20 cellular contexts compared by ENCODE assay signal in the genomic region with DNA sequence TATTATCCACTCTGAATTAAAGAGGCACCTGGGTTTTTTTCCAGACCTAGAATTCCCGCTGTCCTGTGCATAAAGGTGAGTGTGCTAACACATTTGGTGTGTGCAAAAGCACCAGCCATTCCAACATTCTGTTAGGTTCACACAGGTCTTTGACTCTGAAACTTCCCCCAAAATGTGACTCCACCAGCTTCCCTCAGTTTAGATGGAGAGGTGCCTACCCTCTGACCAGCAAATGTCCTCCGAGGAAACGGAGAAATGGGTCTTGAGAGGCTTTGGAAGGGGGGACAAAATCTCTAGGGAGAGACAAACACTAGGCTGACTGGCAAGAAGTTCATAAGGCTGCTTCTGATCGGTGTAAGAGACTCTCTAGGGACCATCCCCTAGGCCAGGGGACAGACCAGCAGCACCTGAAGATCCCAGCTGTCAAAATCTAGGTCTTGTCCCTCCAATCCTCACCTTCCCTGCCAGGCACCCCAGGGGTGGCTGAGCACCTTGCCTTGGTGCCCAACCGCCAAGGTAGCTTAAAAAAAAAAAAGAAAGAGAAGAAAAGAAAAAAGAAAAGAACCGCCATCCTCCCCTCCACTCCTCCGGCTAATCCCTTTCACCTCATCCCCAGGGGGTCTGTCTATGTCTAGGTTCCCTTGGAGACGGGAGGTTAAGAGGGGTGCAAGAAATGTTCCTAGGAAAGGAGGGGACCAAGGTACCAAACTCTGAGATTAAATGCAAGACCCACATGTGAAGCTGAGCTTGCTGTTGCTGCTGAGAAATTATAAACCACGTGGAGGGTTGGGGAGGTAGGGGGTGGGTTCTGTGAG. TPM values are rescaled to one million over a fixed set of nuclear protein-coding genes. Genes with fewer than 3 reads are reported as not detected.
DNase-seq lines count a peak whose midpoint lies in the region; ATAC-seq and TF ChIP-seq lines count a peak whose summit lies in the region.
"Had no signal": no experiment of that assay in that cellular context is flagged by ENCODE, and none has a peak within 500 bp of the region (broad histone marks: within the 10 kb centered on the region; RNA-seq: fewer than 3 reads in every experiment).

No MANE protein-coding gene starts in this region.

- TF ChIP-seq CTCF in osteoblast (IDR thresholded peaks at IDR 0.05; ENCODE audit: extremely low read depth, low read depth, low read length): no peak
- TF ChIP-seq CTCF in Peyer's patch (IDR thresholded peaks at IDR 0.05): no peak

- H3K27ac ChIP-seq in iPS-18a (ENCODE audit: low read length) (no peak overlapping the region), osteoblast (ENCODE audit: low read depth, low read length) (no peak overlapping the region), Peyer's patch (no peak overlapping the region)
- H3K27ac ChIP-seq: neutrophil had no signal

- H3K4me1 ChIP-seq in iPS-18a (ENCODE audit: control insufficient read depth, low read depth, low read length): peaks cover 55% of the 10 kb centered on the region
- H3K4me1 ChIP-seq in osteoblast (ENCODE audit: insufficient read depth, low read length): peaks cover 19% of the 10 kb centered on the region
- peaks cover 0 to 46% (median 16%) of the 10 kb centered on the region in 4 donors for H3K4me1 ChIP-seq in Peyer's patch

- H3K27ac Mint-ChIP-seq in T-helper 1 cell treated with Interleukin-12 subunit alpha and Interleukin-12 subunit beta and Interleukin-4 antibody, amounts not matched to agents 30 μg/mL and 1 μg/mL, for 36 hours: peak overlapping the region; percentile 68
- H3K27ac Mint-ChIP-seq: activated naive CD4-positive, alpha-beta T cell treated with anti-CD3 and anti-CD28 coated beads for 36 hours; T-cell had no signal

- DNase-seq in T-helper 1 cell (no peak), osteoblast (ENCODE audit: insufficient read length, low spot score, missing footprints) (peak; percentile 79), Peyer's patch (no peak), NCI-H1930 (lab: John Stamatoyannopoulos, UW) (no peak)
- no peak for DNase-seq in activated CD8-positive, alpha-beta memory T cell treated with anti-CD3 and anti-CD28 coated beads for 24 hours
- DNase-seq: 8988T; activated CD4-positive, alpha-beta T cell treated with anti-CD3 and anti-CD28 coated beads, Interleukin-2, amount 50 U/mL, for 48 hours; activated naive CD4-positive, alpha-beta T cell treated with anti-CD3 and anti-CD28 coated beads for 36 hours; activated T-cell treated with anti-CD3 and anti-CD28 coated beads for 4 hours; anterior cingulate cortex; BE2C; midbrain; NCI-H1105; NCI-H524 treated with DMSO at 0.1 percent for 48 hours; T-cell had no signal

- H3K9ac ChIP-seq in iPS-18a (ENCODE audit: low read length): no peak overlapping the region

- H3K27me3 ChIP-seq in iPS-18a (ENCODE audit: control insufficient read depth, insufficient read depth, low read length) (peaks cover 86% of the 10 kb centered on the region), osteoblast (ENCODE audit: insufficient read depth, low read length) (peaks cover 83% of the 10 kb centered on the region), Peyer's patch (peaks cover 0 to 62% of the 10 kb centered on the region in 2 donors)

- H3K4me3 ChIP-seq in iPS-18a (ENCODE audit: low read length): peak overlapping the region; percentile 74
- H3K4me3 ChIP-seq in osteoblast (ENCODE audit: insufficient read depth, low read length): no peak overlapping the region
- no peak overlapping the region for H3K4me3 ChIP-seq in Peyer's patch

- H3K4me1 Mint-ChIP-seq in T-helper 1 cell treated with Interleukin-12 subunit alpha and Interleukin-12 subunit beta and Interleukin-4 antibody, amounts not matched to agents 30 μg/mL and 1 μg/mL, for 36 hours (ENCODE audit: low read depth): peaks cover 36% of the 10 kb centered on the region

- H3K36me3 Mint-ChIP-seq in T-helper 1 cell treated with Interleukin-12 subunit alpha and Interleukin-12 subunit beta and Interleukin-4 antibody, amounts not matched to agents 30 μg/mL and 1 μg/mL, for 36 hours (ENCODE audit: low read depth): peaks cover 5% of the 10 kb centered on the region

- no peaks in the 10 kb centered on the region for H4K20me1 ChIP-seq in osteoblast (ENCODE audit: insufficient read depth, low read length)

- peaks cover 83% of the 10 kb centered on the region for H3K27me3 Mint-ChIP-seq in T-helper 1 cell treated with Interleukin-12 subunit alpha and Interleukin-12 subunit beta and Interleukin-4 antibody, amounts not matched to agents 30 μg/mL and 1 μg/mL, for 36 hours (ENCODE audit: low read depth)

- no peaks in the 10 kb centered on the region for H3K79me2 ChIP-seq in osteoblast (ENCODE audit: insufficient read depth, low read length)

- H3K36me3 ChIP-seq in iPS-18a (ENCODE audit: control insufficient read depth, low read depth, low read length): no peaks in the 10 kb centered on the region
- no peaks in the 10 kb centered on the region for H3K36me3 ChIP-seq in osteoblast (ENCODE audit: insufficient read depth, low read length)
- H3K36me3 ChIP-seq in Peyer's patch: no peaks in the 10 kb centered on the region
- H3K36me3 ChIP-seq: BE2C, neutrophil had no signal

- H2AFZ ChIP-seq in osteoblast (ENCODE audit: low read length): no peak overlapping the region

- H3K9me3 Mint-ChIP-seq in T-helper 1 cell treated with Interleukin-12 subunit alpha and Interleukin-12 subunit beta and Interleukin-4 antibody, amounts not matched to agents 30 μg/mL and 1 μg/mL, for 36 hours: no peaks in the 10 kb centered on the region
- H3K9me3 Mint-ChIP-seq: activated naive CD4-positive, alpha-beta T cell treated with anti-CD3 and anti-CD28 coated beads for 36 hours had no signal

- no peak overlapping the region for H3K4me2 ChIP-seq in osteoblast (ENCODE audit: insufficient read depth, low read length)

- H3K9me3 ChIP-seq in iPS-18a (ENCODE audit: control insufficient read depth, low read depth, low read length) (no peaks in the 10 kb centered on the region), osteoblast (ENCODE audit: low read depth, low read length) (no peaks in the 10 kb centered on the region), Peyer's patch (peaks cover 0 to 5% (median 0%) of the 10 kb centered on the region in 4 donors)
- H3K9me3 ChIP-seq: BE2C, neutrophil had no signal

- H3K4me3 Mint-ChIP-seq in T-helper 1 cell treated with Interleukin-12 subunit alpha and Interleukin-12 subunit beta and Interleukin-4 antibody, amounts not matched to agents 30 μg/mL and 1 μg/mL, for 36 hours: no peak overlapping the region
- H3K4me3 Mint-ChIP-seq: activated naive CD4-positive, alpha-beta T cell treated with anti-CD3 and anti-CD28 coated beads for 36 hours had no signal

- no peak for ATAC-seq in HG03460 (IDR thresholded peaks at IDR 0.05; ENCODE audit: unreplicated experiment)
- ATAC-seq: sciatic nerve, T-cell had no signal

- TF ChIP-seq POLR2A in Peyer's patch (IDR thresholded peaks at IDR 0.05): no peak

RNA-seq across cellular contexts. Expression of a gene that starts 2.0 kb away (rescaled TPM):
- total RNA-seq in osteoblast: 2.2 and 5.6 TPM in 2 replicates
- total RNA-seq in Peyer's patch: 10 to 100 TPM; 19.1 to 55.4 (median 37.9) TPM
- total RNA-seq: activated naive CD4-positive, alpha-beta T cell treated with anti-CD3 and anti-CD28 coated beads for 36 hours had no signal
